In the genomic region with DNA sequence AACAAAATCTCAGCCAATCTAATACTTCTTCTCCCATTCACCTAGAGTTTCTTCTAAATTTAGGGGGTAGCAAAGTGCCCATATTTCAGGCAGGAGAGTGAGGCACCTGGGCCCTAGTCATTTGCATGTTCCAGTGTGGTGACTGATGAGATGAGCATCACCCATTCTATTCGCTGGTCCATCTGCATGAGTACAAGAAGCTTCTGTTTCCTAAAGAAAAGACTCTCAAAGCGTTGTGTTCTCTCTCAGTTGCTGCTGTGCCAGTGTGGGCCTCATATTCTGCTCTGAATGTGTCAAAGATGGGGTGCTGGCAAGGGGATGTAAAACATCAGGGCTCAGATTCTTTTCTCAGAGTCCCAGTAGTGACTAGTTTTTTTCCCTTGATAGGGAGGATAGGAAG, we compare ENCODE assay signal across 28 cellular contexts. TPM values are rescaled to one million over a fixed set of nuclear protein-coding genes. Genes with fewer than 3 reads are reported as not detected.
DNase-seq lines count a peak whose midpoint lies in the region; FAIRE-seq and TF ChIP-seq lines count a peak whose summit lies in the region.
"Had no signal": no experiment of that assay in that cellular context is flagged by ENCODE, and none has a peak within 500 bp of the region (broad histone marks: within the 10 kb centered on the region; RNA-seq: fewer than 3 reads in every experiment).

No MANE protein-coding gene starts in this region.

- intact Hi-C loops in activated CD4-positive, alpha-beta T cell treated with anti-CD3 and anti-CD28 coated beads, Interleukin-2, amount 10 ng/mL, durations not matched to agents 24 days and 14 days (cut with micrococcal nuclease), result loop anchor here (1.0 kb wide), 1 partner anchor 47 kb away; no protein-coding TSS in a partner anchor
- intact Hi-C loops in activated CD4-positive, alpha-beta memory T cell treated with anti-CD3 and anti-CD28 coated beads for 36 hours (cut with micrococcal nuclease), result no loop called here

- H3K36me3 ChIP-seq in SJSA1, result no peaks in the 10 kb centered on the region
- H3K36me3 ChIP-seq: colonic mucosa, spleen, transverse colon had no signal

- CTCF ChIA-PET in activated CD4-positive, alpha-beta memory T cell treated with anti-CD3 and anti-CD28 coated beads for 36 hours (lab: Charles Lee), result no interaction called here

- no peaks in the 10 kb centered on the region for H3K9me3 Mint-ChIP-seq in osteocyte (ENCODE audit: unreplicated experiment)
- peaks cover 13% of the 10 kb centered on the region for H3K9me3 Mint-ChIP-seq in activated CD4-positive, alpha-beta T cell treated with anti-CD3 and anti-CD28 coated beads, Interleukin-2, amount 10 ng/mL, durations not matched to agents 24 days and 14 days
- no peaks in the 10 kb centered on the region for H3K9me3 Mint-ChIP-seq in activated CD4-positive, alpha-beta memory T cell treated with anti-CD3 and anti-CD28 coated beads for 36 hours
- H3K9me3 Mint-ChIP-seq: brain, neural crest cell had no signal

- H3K27me3 Mint-ChIP-seq in osteocyte (ENCODE audit: unreplicated experiment), result no peaks in the 10 kb centered on the region
- H3K27me3 Mint-ChIP-seq in activated CD4-positive, alpha-beta T cell treated with anti-CD3 and anti-CD28 coated beads, Interleukin-2, amount 10 ng/mL, durations not matched to agents 24 days and 14 days, result peaks cover 18% of the 10 kb centered on the region
- H3K27me3 Mint-ChIP-seq in activated CD4-positive, alpha-beta memory T cell treated with anti-CD3 and anti-CD28 coated beads for 36 hours, result no peaks in the 10 kb centered on the region
- H3K27me3 Mint-ChIP-seq: activated naive CD8-positive, alpha-beta T cell treated with anti-CD3 and anti-CD28 coated beads, Interleukin-2, amount 10 ng/mL, durations not matched to agents 7 days and 5 days had no signal

- no peak overlapping the region for H3K4me3 Mint-ChIP-seq in osteocyte (ENCODE audit: unreplicated experiment)
- no peak overlapping the region for H3K4me3 Mint-ChIP-seq in activated CD4-positive, alpha-beta T cell treated with anti-CD3 and anti-CD28 coated beads, Interleukin-2, amount 10 ng/mL, durations not matched to agents 24 days and 14 days
- H3K4me3 Mint-ChIP-seq in activated CD4-positive, alpha-beta memory T cell treated with anti-CD3 and anti-CD28 coated beads for 36 hours, result no peak overlapping the region
- H3K4me3 Mint-ChIP-seq: activated naive CD8-positive, alpha-beta T cell treated with anti-CD3 and anti-CD28 coated beads, Interleukin-2, amount 10 ng/mL, durations not matched to agents 7 days and 5 days; brain; neural crest cell had no signal

- no peak for FAIRE-seq in frontal cortex (lab: Jason Lieb, UNC)
- FAIRE-seq: A204.1, GM12892 had no signal

- H3K27ac ChIP-seq in SJSA1, result peak overlapping the region; percentile 80
- H3K27ac ChIP-seq: colonic mucosa, SK-N-MC, spleen, transverse colon had no signal

- no peaks in the 10 kb centered on the region for H3K27me3 ChIP-seq in SJSA1 (replicated peaks)
- H3K27me3 ChIP-seq: BE2C, colonic mucosa, spleen, transverse colon had no signal

- H3K4me3 ChIP-seq in SJSA1, result no peak overlapping the region
- H3K4me3 ChIP-seq: colonic mucosa, SK-N-MC, spleen, transverse colon had no signal

- H3K4me1 ChIP-seq in SJSA1 (replicated peaks), result peaks cover 19% of the 10 kb centered on the region
- H3K4me1 ChIP-seq: Caco-2, colonic mucosa, transverse colon had no signal

- H3K36me3 Mint-ChIP-seq in osteocyte (ENCODE audit: unreplicated experiment), result no peaks in the 10 kb centered on the region
- H3K36me3 Mint-ChIP-seq in activated CD4-positive, alpha-beta T cell treated with anti-CD3 and anti-CD28 coated beads, Interleukin-2, amount 10 ng/mL, durations not matched to agents 24 days and 14 days (ENCODE audit: low read depth), result peaks cover 7% of the 10 kb centered on the region
- H3K36me3 Mint-ChIP-seq in activated CD4-positive, alpha-beta memory T cell treated with anti-CD3 and anti-CD28 coated beads for 36 hours, result no peaks in the 10 kb centered on the region
- H3K36me3 Mint-ChIP-seq: brain had no signal

- peaks cover 27% of the 10 kb centered on the region for H3K4me1 Mint-ChIP-seq in osteocyte (ENCODE audit: unreplicated experiment)
- peaks cover 30% of the 10 kb centered on the region for H3K4me1 Mint-ChIP-seq in activated CD4-positive, alpha-beta T cell treated with anti-CD3 and anti-CD28 coated beads, Interleukin-2, amount 10 ng/mL, durations not matched to agents 24 days and 14 days
- H3K4me1 Mint-ChIP-seq in activated CD4-positive, alpha-beta memory T cell treated with anti-CD3 and anti-CD28 coated beads for 36 hours (ENCODE audit: low read depth), result peaks cover 16% of the 10 kb centered on the region
- H3K4me1 Mint-ChIP-seq: neural crest cell had no signal

- H3K27ac Mint-ChIP-seq in osteocyte (ENCODE audit: unreplicated experiment), result peak overlapping the region; percentile 54
- H3K27ac Mint-ChIP-seq in activated CD4-positive, alpha-beta T cell treated with anti-CD3 and anti-CD28 coated beads, Interleukin-2, amount 10 ng/mL, durations not matched to agents 24 days and 14 days, result no peak overlapping the region
- H3K27ac Mint-ChIP-seq in activated CD4-positive, alpha-beta memory T cell treated with anti-CD3 and anti-CD28 coated beads for 36 hours, result no peak overlapping the region
- H3K27ac Mint-ChIP-seq: activated naive CD8-positive, alpha-beta T cell treated with anti-CD3 and anti-CD28 coated beads, Interleukin-2, amount 10 ng/mL, durations not matched to agents 7 days and 5 days; brain had no signal

- DNase-seq in Ammon's horn (ENCODE audit: low spot score), result peak; percentile 88
- no peak for DNase-seq in SJSA1 (ENCODE audit: low read depth in 1 of 2, low spot score in 2 of 2)
- DNase-seq in frontal cortex (ENCODE audit: low spot score in 2 of 2), result peak; percentile 3 to 14
- DNase-seq in osteocyte (ENCODE audit: extremely low spot score, unreplicated experiment), result no peak
- DNase-seq in DMS79 (lab: John Stamatoyannopoulos, UW), result no peak
- DNase-seq in stimulated activated CD4-positive, alpha-beta T cell treated with anti-CD3 and anti-CD28 coated beads, Interleukin-1b, Interleukin-23, amount 100 ng/mL, for 48 hours, result no peak
- DNase-seq in activated CD4-positive, alpha-beta T cell treated with anti-CD3 and anti-CD28 coated beads, Interleukin-2, amount 10 ng/mL, durations not matched to agents 24 days and 14 days, result no peak
- DNase-seq in activated CD4-positive, alpha-beta memory T cell treated with anti-CD3 and anti-CD28 coated beads for 36 hours, result no peak
- DNase-seq: activated CD4-positive, alpha-beta T cell treated with anti-CD3 and anti-CD28 coated beads, Interleukin-2, amount 50 U/mL, for 4 hours; activated CD8-positive, alpha-beta memory T cell treated with anti-CD3 and anti-CD28 coated beads, Interleukin-2, amount 50 U/mL, for 48 hours; activated naive CD8-positive, alpha-beta T cell treated with anti-CD3 and anti-CD28 coated beads, Interleukin-2, amount 10 ng/mL, durations not matched to agents 7 days and 5 days; BE2C; Caco-2; colonic mucosa; glutamatergic neuron; NCI-H1105; NCI-H2081; NCI-H446 treated with DMSO at 0.1 percent for 48 hours; NK-92 treated with Interleukin-12 subunit alpha and Interleukin-12 subunit beta, amount 100 ng/mL, for 24 hours; spleen; stimulated activated CD4-positive, alpha-beta T cell treated with anti-CD3 and anti-CD28 coated beads, Interleukin-4, amount 100 ng/mL, for 4 hours; stimulated activated naive CD8-positive, alpha-beta T cell treated with anti-CD3 and anti-CD28 coated beads, Interleukin-15, Interleukin-2, amounts not matched to agents 100 U/mL and 50 U/mL, for 24 hours; transverse colon had no signal

- TF ChIP-seq CTCF in osteocyte (IDR thresholded peaks at IDR 0.05), result no peak

- POLR2A ChIA-PET in activated CD4-positive, alpha-beta memory T cell treated with anti-CD3 and anti-CD28 coated beads for 36 hours (lab: Charles Lee), result no interaction called here

- H3K9me3 ChIP-seq in SJSA1 (replicated peaks), result no peaks in the 10 kb centered on the region
- H3K9me3 ChIP-seq: Caco-2, colonic mucosa, spleen, transverse colon had no signal

RNA-seq across cellular contexts. Expression of a gene that starts 16.1 kb away (rescaled TPM):
- 31.4 and 35.4 TPM in 2 replicates for total RNA-seq in SJSA1 (2014; rRNA removed; shearing (Covaris generic))
- total RNA-seq in frontal cortex (51.4 TPM), osteocyte (42.8 and 44.0 TPM in 2 replicates)
- total RNA-seq in activated CD4-positive, alpha-beta T cell treated with anti-CD3 and anti-CD28 coated beads, Interleukin-2, amount 10 ng/mL, durations not matched to agents 24 days and 14 days, result 13.4 and 13.8 TPM in 2 replicates
- 10 to 100 TPM; 11.8 to 12.2 TPM for total RNA-seq in activated CD4-positive, alpha-beta memory T cell treated with anti-CD3 and anti-CD28 coated beads for 36 hours

Comparison
In these comparisons a context has a peak if more than half of its experiments do, and no peak if none do; other contexts are left out.
1. DNase-seq: peak in Ammon's horn (single experiment) and frontal cortex (2 of 2); none in SJSA1 (0 of 2), osteocyte (single experiment), DMS79 (single experiment), stimulated activated CD4-positive, alpha-beta T cell treated with anti-CD3 and anti-CD28 coated beads, Interleukin-1b, Interleukin-23, amount 100 ng/mL, for 48 hours (single experiment), activated CD4-positive, alpha-beta T cell treated with anti-CD3 and anti-CD28 coated beads, Interleukin-2, amount 10 ng/mL, durations not matched to agents 24 days and 14 days (single experiment) and activated CD4-positive, alpha-beta memory T cell treated with anti-CD3 and anti-CD28 coated beads for 36 hours (single experiment).